18 cellular contexts compared by ENCODE assay signal in the genomic region with DNA sequence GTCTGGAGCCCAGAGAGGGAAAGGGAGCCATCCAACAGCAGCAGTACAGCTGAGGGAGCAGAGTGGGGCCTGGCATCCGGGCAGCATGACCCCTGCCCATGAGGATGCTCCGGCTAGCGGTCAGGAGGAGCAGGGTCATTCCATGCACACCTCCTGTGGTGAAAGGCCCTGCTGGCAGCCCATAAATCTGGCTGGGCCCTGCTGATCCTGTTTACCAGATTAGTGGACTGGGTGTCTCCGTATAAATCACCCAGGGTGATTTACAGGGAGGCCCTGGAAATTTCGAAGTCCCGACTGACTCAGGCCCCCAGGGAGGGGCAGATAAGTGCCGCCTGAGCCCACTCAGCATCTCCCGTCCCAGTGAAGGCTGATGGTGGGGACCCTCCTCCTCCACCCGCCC.
DNase-seq lines count a peak whose midpoint lies in the region; ATAC-seq, FAIRE-seq and TF ChIP-seq lines count a peak whose summit lies in the region.
"Had no signal": no experiment of that assay in that cellular context is flagged by ENCODE, and none has a peak within 500 bp of the region (broad histone marks: within the 10 kb centered on the region; RNA-seq: fewer than 3 reads in every experiment).

No MANE protein-coding gene starts in this region.

- no TSS peak for BruUV-seq in K562 (replicated peaks; lab: Mats Ljungman, UMichigan)

- H3K27me3 ChIP-seq in K562 (ENCODE audit: control insufficient read depth in 2 of 2, insufficient read depth in 2 of 2, low read length in 2 of 2): peaks cover 5 to 12% of the 10 kb centered on the region in 2 experiments; a peak in 4 of 5 replicates
- H3K27me3 ChIP-seq in trophoblast cell (ENCODE audit: insufficient read depth, low read length): no peaks in the 10 kb centered on the region
- H3K27me3 ChIP-seq: BLaER1 had no signal

- no peaks in the 10 kb centered on the region for H3K9me1 ChIP-seq in K562 (ENCODE audit: control insufficient read depth, insufficient read depth, low read length)

- no peak overlapping the region for H3K18ac ChIP-seq in trophoblast cell (ENCODE audit: low read length)

- no peak overlapping the region for H3K23ac ChIP-seq in trophoblast cell (ENCODE audit: low read length)

- H4K8ac ChIP-seq in trophoblast cell (ENCODE audit: low read depth, low read length): no peak overlapping the region

- peak overlapping the region; percentile 4 for H2BK12ac ChIP-seq in trophoblast cell (ENCODE audit: low read length)

- FAIRE-seq in K562 (lab: Jason Lieb, UNC): no peak
- FAIRE-seq: G401.6, GM12891, HTR-8/SVneo had no signal

- in situ Hi-C loops in K562 (cut with MboI): no loop called here

- H4K12ac ChIP-seq in trophoblast cell (ENCODE audit: low read depth, low read length): no peak overlapping the region

- H3K9me3 ChIP-seq in K562 (replicated peaks; ENCODE audit: control insufficient read depth, insufficient read depth, low read depth, low read length): no peaks in the 10 kb centered on the region; the same call in 1 of the 2 replicates
- no peaks in the 10 kb centered on the region for H3K9me3 ChIP-seq in trophoblast cell (ENCODE audit: insufficient read depth, low read depth, low read length)
- H3K9me3 ChIP-seq: BLaER1 had no signal

- no peak for TF ChIP-seq EP300 in K562 (IDR thresholded peaks at IDR 0.05; ENCODE audit: low read length)

- no peak for TF ChIP-seq RAD21 in K562 (CRISPR knock-in tag; conservative IDR thresholded peaks at IDR 0.05 in 1 of 2, IDR thresholded peaks at IDR 0.05 in 1 of 2)

- WGBS in K562 (ENCODE audit: insufficient coverage, low coverage, missing lambda C conversion rate): 6% methylated on average over 9 of the region's 9 CpGs
- WGBS in trophoblast cell (ENCODE audit: extremely low coverage, insufficient coverage, insufficient read length): no CpG with 5 or more reads among the region's 9 CpGs

- CTCF ChIA-PET in K562 (lab: Yijun Ruan, JAX; ENCODE audit: low intra/inter-chr PET ratio): no interaction called here

- TF ChIP-seq POLR2A in K562 (conservative IDR thresholded peaks at IDR 0.05): no peak

- no peak overlapping the region for H2AK5ac ChIP-seq in trophoblast cell (ENCODE audit: low read length)

- ATAC-seq in K562: no peak
- no peak for ATAC-seq in GM21528 (IDR thresholded peaks at IDR 0.05; ENCODE audit: low FRiP score, unreplicated experiment)
- ATAC-seq in SK-N-SH treated with all-trans-retinoic acid at 6 μM for 48 hours: no peak
- ATAC-seq: GM23338 had no signal

- no peak overlapping the region for H2BK5ac ChIP-seq in trophoblast cell (ENCODE audit: low read depth, low read length, poor library complexity)

- TF ChIP-seq CTCF in K562 (IDR thresholded peaks at IDR 0.05 in 2 of 3, conservative IDR thresholded peaks at IDR 0.05 in 1 of 3; ENCODE audit: insufficient read depth in 2 of 3, low read depth in 1 of 3, low read length in 3 of 3): no peak

- H3K4me3 ChIP-seq in K562: no peak overlapping the region
- no peak overlapping the region for H3K4me3 ChIP-seq in trophoblast cell (ENCODE audit: low read depth, low read length)
- H3K4me3 ChIP-seq: BLaER1, GM23338 had no signal

- H3K79me2 ChIP-seq in K562 (ENCODE audit: control insufficient read depth, insufficient read depth, low read length): no peaks in the 10 kb centered on the region
- H3K79me2 ChIP-seq in trophoblast cell (ENCODE audit: control insufficient read depth, insufficient read depth, low read length, poor library complexity): no peaks in the 10 kb centered on the region

- H3K4ac ChIP-seq in trophoblast cell (ENCODE audit: low read depth, low read length): no peak overlapping the region

- H3K27ac ChIP-seq in K562 (ENCODE audit: extremely low read depth, low read depth, low read length) (no peak overlapping the region), trophoblast cell (ENCODE audit: low read depth, low read length) (no peak overlapping the region)
- H3K27ac ChIP-seq: BLaER1 had no signal

- peaks cover 3% of the 10 kb centered on the region for H3K79me1 ChIP-seq in trophoblast cell (ENCODE audit: low read length)

- 0 out of 2 replicates have a peak, but pooled peaks cover 4% of the 10 kb centered on the region for H4K20me1 ChIP-seq in K562 (replicated peaks; ENCODE audit: control insufficient read depth, insufficient read depth, low read length)
- H4K20me1 ChIP-seq: BLaER1 had no signal

- H3K36me3 ChIP-seq in K562 (ENCODE audit: control insufficient read depth, insufficient read depth, low read length) (no peaks in the 10 kb centered on the region), trophoblast cell (ENCODE audit: control insufficient read depth in 1 of 2, insufficient read depth in 2 of 2, low read length in 2 of 2) (no peaks in the 10 kb centered on the region)
- H3K36me3 ChIP-seq: BLaER1 had no signal

- H3K14ac ChIP-seq in trophoblast cell (ENCODE audit: low read length): no peak overlapping the region

- H3K4me1 ChIP-seq in K562 (replicated peaks in 1 of 2; ENCODE audit: control insufficient read depth in 2 of 2, insufficient read depth in 2 of 2, low read length in 2 of 2) (no peaks in the 10 kb centered on the region), trophoblast cell (ENCODE audit: control insufficient read depth in 1 of 2, insufficient read depth in 2 of 2, low read length in 2 of 2) (no peaks in the 10 kb centered on the region)
- H3K4me1 ChIP-seq: BLaER1 had no signal

- H3K4me2 ChIP-seq in K562 (ENCODE audit: insufficient read depth, low read length): no peak overlapping the region
- H3K4me2 ChIP-seq in trophoblast cell (ENCODE audit: low read length): no peak overlapping the region
- H3K4me2 ChIP-seq: BLaER1, GM23338 had no signal

- no peak overlapping the region for H3K9ac ChIP-seq in K562 (ENCODE audit: insufficient read depth in 1 of 2, low read depth in 2 of 2, low read length in 2 of 2)
- no peak overlapping the region for H3K9ac ChIP-seq in trophoblast cell (ENCODE audit: low read length)
- H3K9ac ChIP-seq: BLaER1 had no signal

- H4K91ac ChIP-seq in trophoblast cell (ENCODE audit: low read depth, low read length): no peak overlapping the region

- DNase-seq in ELF-1 (ENCODE audit: low read depth, low spot score) (peak; percentile 76), NCI-H82 treated with DMSO at 0.1 percent for 48 hours (lab: John Stamatoyannopoulos, UW; ENCODE audit: unreplicated experiment) (peak; percentile 58), K562 (ENCODE audit: extremely low read depth in 1 of 4, low spot score in 3 of 4) (no peak), trophoblast cell (no peak), COLO829 (ENCODE audit: low spot score) (no peak), NCI-H146 (lab: John Stamatoyannopoulos, UW) (no peak)
- DNase-seq: Calu3; CD4-positive, CD25-positive, alpha-beta regulatory T cell; DMS79; H9; HFFc6 had no signal

- POLR2A ChIA-PET in K562 (lab: Yijun Ruan, JAX): interaction anchor here (0.6 kb wide), 1 partner anchor 13 kb away, joined by 5 read pairs; no protein-coding TSS in a partner anchor

- H2BK120ac ChIP-seq in trophoblast cell (ENCODE audit: insufficient read depth, low read length, poor library complexity): no peak overlapping the region

- H2AFZ ChIP-seq in K562 (ENCODE audit: low read depth, low read length) (no peak overlapping the region), trophoblast cell (ENCODE audit: insufficient read depth, low read length, poor library complexity) (no peak overlapping the region)
- H2AFZ ChIP-seq: GM23338 had no signal

- intact Hi-C loops in K562 (cut with micrococcal nuclease): no loop called here

TF ChIP-seq in K562, 482 proteins besides CTCF, POLR2A, EP300 and RAD21 (continues in another document):
- TF ChIP-seq SIN3B (IDR thresholded peaks at IDR 0.05; ENCODE audit: low read depth) (no peak), ZNF778 (CRISPR knock-in tag; IDR thresholded peaks at IDR 0.05) (no peak), CREB1 (IDR thresholded peaks at IDR 0.05) (no peak), CREB1 (CRISPR knock-in tag; IDR thresholded peaks at IDR 0.05) (no peak)
- TF ChIP-seq, protein P1, sequence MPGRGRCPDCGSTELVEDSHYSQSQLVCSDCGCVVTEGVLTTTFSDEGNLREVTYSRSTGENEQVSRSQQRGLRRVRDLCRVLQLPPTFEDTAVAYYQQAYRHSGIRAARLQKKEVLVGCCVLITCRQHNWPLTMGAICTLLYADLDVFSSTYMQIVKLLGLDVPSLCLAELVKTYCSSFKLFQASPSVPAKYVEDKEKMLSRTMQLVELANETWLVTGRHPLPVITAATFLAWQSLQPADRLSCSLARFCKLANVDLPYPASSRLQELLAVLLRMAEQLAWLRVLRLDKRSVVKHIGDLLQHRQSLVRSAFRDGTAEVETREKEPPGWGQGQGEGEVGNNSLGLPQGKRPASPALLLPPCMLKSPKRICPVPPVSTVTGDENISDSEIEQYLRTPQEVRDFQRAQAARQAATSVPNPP (IDR thresholded peaks at IDR 0.05; ENCODE audit: borderline replicate concordance, insufficient read depth, insufficient read length): no peak

TF ChIP-seq in SK-N-SH treated with all-trans-retinoic acid at 6 μM for 48 hours, 23 proteins besides CTCF, POLR2A, EP300 and RAD21:
- TF ChIP-seq PPARA (CRISPR knock-in tag; IDR thresholded peaks at IDR 0.05; ENCODE audit: borderline replicate concordance) (no peak), CSDC2 (CRISPR knock-in tag; IDR thresholded peaks at IDR 0.05) (no peak), ZNF8 (CRISPR knock-in tag; IDR thresholded peaks at IDR 0.05) (no peak), ISL1 (CRISPR knock-in tag; IDR thresholded peaks at IDR 0.05) (no peak), OSR1 (CRISPR knock-in tag; IDR thresholded peaks at IDR 0.05) (no peak), ZC3H10 (CRISPR knock-in tag; IDR thresholded peaks at IDR 0.05) (no peak)

Comparison
In these comparisons a context has a peak if more than half of its experiments do, and no peak if none do; other contexts are left out.
1. DNase-seq: peak in ELF-1 (single experiment) and NCI-H82 treated with DMSO at 0.1 percent for 48 hours (single experiment); none in K562 (0 of 4), trophoblast cell (0 of 2), COLO829 (single experiment) and NCI-H146 (single experiment).